ENCODE assay signal across 1 cellular context in the genomic region with DNA sequence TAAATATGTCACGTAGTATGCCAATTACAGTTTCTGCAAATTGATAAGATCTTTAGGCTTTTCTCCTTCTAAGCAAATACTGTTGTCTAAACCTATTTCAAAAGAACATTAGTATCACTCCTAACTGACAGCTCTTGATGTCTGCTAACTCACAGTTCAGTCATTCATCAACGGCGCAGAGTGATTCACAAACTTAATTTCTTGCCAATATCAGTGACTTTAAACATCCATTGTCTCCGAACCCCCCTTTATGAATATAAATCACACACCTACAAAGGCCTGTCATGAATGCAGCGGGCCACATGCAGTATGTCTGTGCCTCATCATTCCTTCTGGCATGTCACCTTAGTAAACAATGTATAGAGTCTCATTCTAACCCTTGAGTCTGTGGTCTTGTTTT.
TF ChIP-seq lines count a peak whose summit lies in the region.

No MANE protein-coding gene starts in this region.

TF ChIP-seq in GM23338, 12 proteins besides CTCF, POLR2A, EP300 and RAD21 (continued from another document):
- TF ChIP-seq, protein P1, sequence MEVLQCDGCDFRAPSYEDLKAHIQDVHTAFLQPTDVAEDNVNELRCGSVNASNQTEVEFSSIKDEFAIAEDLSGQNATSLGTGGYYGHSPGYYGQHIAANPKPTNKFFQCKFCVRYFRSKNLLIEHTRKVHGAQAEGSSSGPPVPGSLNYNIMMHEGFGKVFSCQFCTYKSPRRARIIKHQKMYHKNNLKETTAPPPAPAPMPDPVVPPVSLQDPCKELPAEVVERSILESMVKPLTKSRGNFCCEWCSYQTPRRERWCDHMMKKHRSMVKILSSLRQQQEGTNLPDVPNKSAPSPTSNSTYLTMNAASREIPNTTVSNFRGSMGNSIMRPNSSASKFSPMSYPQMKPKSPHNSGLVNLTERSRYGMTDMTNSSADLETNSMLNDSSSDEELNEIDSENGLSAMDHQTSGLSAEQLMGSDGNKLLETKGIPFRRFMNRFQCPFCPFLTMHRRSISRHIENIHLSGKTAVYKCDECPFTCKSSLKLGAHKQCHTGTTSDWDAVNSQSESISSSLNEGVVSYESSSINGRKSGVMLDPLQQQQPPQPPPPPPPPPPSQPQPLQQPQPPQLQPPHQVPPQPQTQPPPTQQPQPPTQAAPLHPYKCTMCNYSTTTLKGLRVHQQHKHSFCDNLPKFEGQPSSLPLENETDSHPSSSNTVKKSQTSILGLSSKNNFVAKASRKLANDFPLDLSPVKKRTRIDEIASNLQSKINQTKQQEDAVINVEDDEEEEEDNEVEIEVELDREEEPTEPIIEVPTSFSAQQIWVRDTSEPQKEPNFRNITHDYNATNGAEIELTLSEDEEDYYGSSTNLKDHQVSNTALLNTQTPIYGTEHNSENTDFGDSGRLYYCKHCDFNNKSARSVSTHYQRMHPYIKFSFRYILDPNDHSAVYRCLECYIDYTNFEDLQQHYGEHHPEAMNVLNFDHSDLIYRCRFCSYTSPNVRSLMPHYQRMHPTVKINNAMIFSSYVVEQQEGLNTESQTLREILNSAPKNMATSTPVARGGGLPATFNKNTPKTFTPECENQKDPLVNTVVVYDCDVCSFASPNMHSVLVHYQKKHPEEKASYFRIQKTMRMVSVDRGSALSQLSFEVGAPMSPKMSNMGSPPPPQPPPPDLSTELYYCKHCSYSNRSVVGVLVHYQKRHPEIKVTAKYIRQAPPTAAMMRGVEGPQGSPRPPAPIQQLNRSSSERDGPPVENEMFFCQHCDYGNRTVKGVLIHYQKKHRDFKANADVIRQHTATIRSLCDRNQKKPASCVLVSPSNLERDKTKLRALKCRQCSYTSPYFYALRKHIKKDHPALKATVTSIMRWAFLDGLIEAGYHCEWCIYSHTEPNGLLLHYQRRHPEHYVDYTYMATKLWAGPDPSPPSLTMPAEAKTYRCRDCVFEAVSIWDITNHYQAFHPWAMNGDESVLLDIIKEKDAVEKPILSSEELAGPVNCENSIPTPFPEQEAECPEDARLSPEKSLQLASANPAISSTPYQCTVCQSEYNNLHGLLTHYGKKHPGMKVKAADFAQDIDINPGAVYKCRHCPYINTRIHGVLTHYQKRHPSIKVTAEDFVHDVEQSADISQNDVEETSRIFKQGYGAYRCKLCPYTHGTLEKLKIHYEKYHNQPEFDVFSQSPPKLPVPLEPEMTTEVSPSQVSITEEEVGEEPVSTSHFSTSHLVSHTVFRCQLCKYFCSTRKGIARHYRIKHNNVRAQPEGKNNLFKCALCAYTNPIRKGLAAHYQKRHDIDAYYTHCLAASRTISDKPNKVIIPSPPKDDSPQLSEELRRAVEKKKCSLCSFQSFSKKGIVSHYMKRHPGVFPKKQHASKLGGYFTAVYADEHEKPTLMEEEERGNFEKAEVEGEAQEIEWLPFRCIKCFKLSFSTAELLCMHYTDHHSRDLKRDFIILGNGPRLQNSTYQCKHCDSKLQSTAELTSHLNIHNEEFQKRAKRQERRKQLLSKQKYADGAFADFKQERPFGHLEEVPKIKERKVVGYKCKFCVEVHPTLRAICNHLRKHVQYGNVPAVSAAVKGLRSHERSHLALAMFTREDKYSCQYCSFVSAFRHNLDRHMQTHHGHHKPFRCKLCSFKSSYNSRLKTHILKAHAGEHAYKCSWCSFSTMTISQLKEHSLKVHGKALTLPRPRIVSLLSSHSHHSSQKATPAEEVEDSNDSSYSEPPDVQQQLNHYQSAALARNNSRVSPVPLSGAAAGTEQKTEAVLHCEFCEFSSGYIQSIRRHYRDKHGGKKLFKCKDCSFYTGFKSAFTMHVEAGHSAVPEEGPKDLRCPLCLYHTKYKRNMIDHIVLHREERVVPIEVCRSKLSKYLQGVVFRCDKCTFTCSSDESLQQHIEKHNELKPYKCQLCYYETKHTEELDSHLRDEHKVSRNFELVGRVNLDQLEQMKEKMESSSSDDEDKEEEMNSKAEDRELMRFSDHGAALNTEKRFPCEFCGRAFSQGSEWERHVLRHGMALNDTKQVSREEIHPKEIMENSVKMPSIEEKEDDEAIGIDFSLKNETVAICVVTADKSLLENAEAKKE (CRISPR knock-in tag; IDR thresholded peaks at IDR 0.05), result no peak
- no peak for TF ChIP-seq JUNB (IDR thresholded peaks at IDR 0.05; ENCODE audit: unreplicated experiment)
- TF ChIP-seq CREB1 (CRISPR knock-in tag; IDR thresholded peaks at IDR 0.05; ENCODE audit: low read depth), result no peak
- TF ChIP-seq ZNF114 (CRISPR knock-in tag; IDR thresholded peaks at IDR 0.05), result no peak
- TF ChIP-seq EZH2phosphoT487 (IDR thresholded peaks at IDR 0.05; ENCODE audit: unreplicated experiment), result no peak
- TF ChIP-seq ZNF331 (CRISPR knock-in tag; IDR thresholded peaks at IDR 0.05; ENCODE audit: low read depth), result no peak
- TF ChIP-seq POLR2AphosphoS5 (IDR thresholded peaks at IDR 0.05; ENCODE audit: low read depth), result no peak
- TF ChIP-seq, protein P2, sequence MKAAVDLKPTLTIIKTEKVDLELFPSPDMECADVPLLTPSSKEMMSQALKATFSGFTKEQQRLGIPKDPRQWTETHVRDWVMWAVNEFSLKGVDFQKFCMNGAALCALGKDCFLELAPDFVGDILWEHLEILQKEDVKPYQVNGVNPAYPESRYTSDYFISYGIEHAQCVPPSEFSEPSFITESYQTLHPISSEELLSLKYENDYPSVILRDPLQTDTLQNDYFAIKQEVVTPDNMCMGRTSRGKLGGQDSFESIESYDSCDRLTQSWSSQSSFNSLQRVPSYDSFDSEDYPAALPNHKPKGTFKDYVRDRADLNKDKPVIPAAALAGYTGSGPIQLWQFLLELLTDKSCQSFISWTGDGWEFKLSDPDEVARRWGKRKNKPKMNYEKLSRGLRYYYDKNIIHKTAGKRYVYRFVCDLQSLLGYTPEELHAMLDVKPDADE (IDR thresholded peaks at IDR 0.05), result no peak
- TF ChIP-seq, protein P3, sequence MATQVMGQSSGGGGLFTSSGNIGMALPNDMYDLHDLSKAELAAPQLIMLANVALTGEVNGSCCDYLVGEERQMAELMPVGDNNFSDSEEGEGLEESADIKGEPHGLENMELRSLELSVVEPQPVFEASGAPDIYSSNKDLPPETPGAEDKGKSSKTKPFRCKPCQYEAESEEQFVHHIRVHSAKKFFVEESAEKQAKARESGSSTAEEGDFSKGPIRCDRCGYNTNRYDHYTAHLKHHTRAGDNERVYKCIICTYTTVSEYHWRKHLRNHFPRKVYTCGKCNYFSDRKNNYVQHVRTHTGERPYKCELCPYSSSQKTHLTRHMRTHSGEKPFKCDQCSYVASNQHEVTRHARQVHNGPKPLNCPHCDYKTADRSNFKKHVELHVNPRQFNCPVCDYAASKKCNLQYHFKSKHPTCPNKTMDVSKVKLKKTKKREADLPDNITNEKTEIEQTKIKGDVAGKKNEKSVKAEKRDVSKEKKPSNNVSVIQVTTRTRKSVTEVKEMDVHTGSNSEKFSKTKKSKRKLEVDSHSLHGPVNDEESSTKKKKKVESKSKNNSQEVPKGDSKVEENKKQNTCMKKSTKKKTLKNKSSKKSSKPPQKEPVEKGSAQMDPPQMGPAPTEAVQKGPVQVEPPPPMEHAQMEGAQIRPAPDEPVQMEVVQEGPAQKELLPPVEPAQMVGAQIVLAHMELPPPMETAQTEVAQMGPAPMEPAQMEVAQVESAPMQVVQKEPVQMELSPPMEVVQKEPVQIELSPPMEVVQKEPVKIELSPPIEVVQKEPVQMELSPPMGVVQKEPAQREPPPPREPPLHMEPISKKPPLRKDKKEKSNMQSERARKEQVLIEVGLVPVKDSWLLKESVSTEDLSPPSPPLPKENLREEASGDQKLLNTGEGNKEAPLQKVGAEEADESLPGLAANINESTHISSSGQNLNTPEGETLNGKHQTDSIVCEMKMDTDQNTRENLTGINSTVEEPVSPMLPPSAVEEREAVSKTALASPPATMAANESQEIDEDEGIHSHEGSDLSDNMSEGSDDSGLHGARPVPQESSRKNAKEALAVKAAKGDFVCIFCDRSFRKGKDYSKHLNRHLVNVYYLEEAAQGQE (IDR thresholded peaks at IDR 0.05; ENCODE audit: unreplicated experiment), result no peak
- TF ChIP-seq STAT1 (IDR thresholded peaks at IDR 0.05; ENCODE audit: unreplicated experiment), result no peak
- TF ChIP-seq NANOG (IDR thresholded peaks at IDR 0.05; ENCODE audit: borderline replicate concordance), result no peak
